Comparison of ENCODE assay signal across 8 cellular contexts in the genomic region with DNA sequence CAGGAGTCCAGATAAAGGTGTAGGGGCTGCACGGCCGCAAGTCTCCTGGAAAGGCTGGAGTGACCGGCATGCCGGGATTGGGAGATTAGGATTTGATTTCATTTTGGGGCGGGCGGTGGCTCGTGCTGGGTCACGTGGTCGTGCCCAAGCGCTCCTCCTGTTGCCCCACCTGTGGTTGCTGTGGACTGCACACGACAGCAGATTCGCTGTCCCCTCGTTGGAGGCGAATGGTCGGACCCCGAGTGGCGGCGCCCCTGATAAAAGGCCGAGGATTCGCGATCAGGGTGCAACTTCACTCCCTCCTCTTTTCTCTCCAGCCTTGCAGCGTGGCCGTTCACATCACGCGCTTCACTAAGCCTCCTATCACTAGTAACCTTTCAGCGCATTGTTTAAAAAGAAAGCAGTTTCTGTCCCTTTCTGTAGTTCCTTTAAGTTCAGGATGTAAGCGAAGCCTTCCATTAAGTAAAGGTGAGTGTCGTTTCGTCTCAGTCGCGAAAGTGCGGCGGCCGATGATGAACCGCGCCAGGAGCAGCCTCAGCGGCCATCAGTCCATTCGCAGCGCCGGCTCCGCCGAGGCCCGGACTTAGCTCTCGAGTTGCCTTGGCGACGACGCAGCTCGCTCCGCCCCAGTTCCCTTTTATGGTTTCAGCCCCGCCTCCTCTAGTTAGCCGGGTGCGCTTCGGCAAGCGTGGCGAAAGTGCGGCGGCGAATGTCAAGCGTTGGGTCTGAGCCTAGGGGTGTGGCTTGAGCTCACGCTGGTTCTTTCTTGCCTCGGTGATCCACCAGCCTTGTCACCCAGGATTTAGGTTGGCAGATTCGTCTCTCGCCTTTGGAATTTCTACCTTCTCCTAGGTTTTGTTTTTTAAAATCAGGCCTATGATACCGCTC. TPM values are rescaled to one million over a fixed set of nuclear protein-coding genes. Genes with fewer than 3 reads are reported as not detected.
DNase-seq lines count a peak whose midpoint lies in the region; ATAC-seq and TF ChIP-seq lines count a peak whose summit lies in the region.

No MANE protein-coding gene starts in this region.

- H3K36me3 Mint-ChIP-seq in IgD-negative memory B cell = peaks cover 8% of the 10 kb centered on the region
- H3K36me3 Mint-ChIP-seq in natural killer cell treated with Interleukin-12 subunit alpha and Interleukin-12 subunit beta and Interleukin-15 and Interleukin-18, amount 100 ng/mL, for 72 hours = peaks cover 10% of the 10 kb centered on the region

- peak; percentile 95 for DNase-seq in D341Med (ENCODE audit: low spot score)
- peak; percentile 97 for DNase-seq in RPMI8226
- peak; percentile 97 for DNase-seq in activated gamma-delta T cell (lab: John Stamatoyannopoulos, UW)
- DNase-seq in fibroblast of the aortic adventitia (ENCODE audit: low read depth) = peak; percentile 99
- peak; percentile 97 for DNase-seq in natural killer cell treated with Interleukin-12 subunit alpha and Interleukin-12 subunit beta and Interleukin-15 and Interleukin-18, amount 100 ng/mL, for 72 hours (ENCODE audit: low spot score)
- peak; percentile 90 to 98 (median 94) for DNase-seq in stimulated activated naive CD4-positive, alpha-beta T cell (lab: John Stamatoyannopoulos, UW)

- H3K4me3 Mint-ChIP-seq in IgD-negative memory B cell = peak overlapping the region; percentile 88 to 100 (median 94)
- peak overlapping the region; percentile 89 for H3K4me3 Mint-ChIP-seq in natural killer cell treated with Interleukin-12 subunit alpha and Interleukin-12 subunit beta and Interleukin-15 and Interleukin-18, amount 100 ng/mL, for 72 hours

- peak overlapping the region; percentile 89 for H3K4me3 ChIP-seq in fibroblast of the aortic adventitia (ENCODE audit: low read depth, low read length)

- H3K4me1 Mint-ChIP-seq in IgD-negative memory B cell = peaks cover 37 to 40% (median 39%) of the 10 kb centered on the region in 3 donors
- H3K4me1 Mint-ChIP-seq in natural killer cell treated with Interleukin-12 subunit alpha and Interleukin-12 subunit beta and Interleukin-15 and Interleukin-18, amount 100 ng/mL, for 72 hours (ENCODE audit: low read depth in 2 of 2) = peaks cover 59 to 60% of the 10 kb centered on the region in 2 donors

- H3K9me3 Mint-ChIP-seq in IgD-negative memory B cell = no peaks in the 10 kb centered on the region
- H3K9me3 Mint-ChIP-seq in natural killer cell treated with Interleukin-12 subunit alpha and Interleukin-12 subunit beta and Interleukin-15 and Interleukin-18, amount 100 ng/mL, for 72 hours = no peaks in the 10 kb centered on the region

- no peak for TF ChIP-seq CTCF in fibroblast of the aortic adventitia (IDR thresholded peaks at IDR 0.05; ENCODE audit: insufficient read depth, low read length)

- peak overlapping the region; percentile 93 to 100 (median 99) for H3K27ac Mint-ChIP-seq in IgD-negative memory B cell
- peak overlapping the region; percentile 96 to 98 for H3K27ac Mint-ChIP-seq in natural killer cell treated with Interleukin-12 subunit alpha and Interleukin-12 subunit beta and Interleukin-15 and Interleukin-18, amount 100 ng/mL, for 72 hours

- peak; percentile 65 for ATAC-seq in GM21447 (IDR thresholded peaks at IDR 0.05; ENCODE audit: unreplicated experiment)
- peak; percentile 84 to 90 for ATAC-seq in natural killer cell treated with Interleukin-12 subunit alpha and Interleukin-12 subunit beta and Interleukin-15 and Interleukin-18, amount 100 ng/mL, for 72 hours

- no peaks in the 10 kb centered on the region for H3K27me3 Mint-ChIP-seq in IgD-negative memory B cell
- H3K27me3 Mint-ChIP-seq in natural killer cell treated with Interleukin-12 subunit alpha and Interleukin-12 subunit beta and Interleukin-15 and Interleukin-18, amount 100 ng/mL, for 72 hours = no peaks in the 10 kb centered on the region

RNA-seq across cellular contexts. Expression of a gene that starts 1.7 kb away (rescaled TPM):
- polyA plus RNA-seq in IgD-negative memory B cell = 2.3 TPM
- total RNA-seq in fibroblast of the aortic adventitia (ENCODE audit: low replicate concordance) = 28.0 and 179 TPM in 2 replicates
- total RNA-seq in natural killer cell treated with Interleukin-12 subunit alpha and Interleukin-12 subunit beta and Interleukin-15 and Interleukin-18, amount 100 ng/mL, for 72 hours = 10 to 100 TPM; 18.1 to 36.3 TPM

RNA-seq across cellular contexts. Expression of a gene that starts 12.2 kb away (rescaled TPM):
- 115 TPM for polyA plus RNA-seq in IgD-negative memory B cell
- 12.6 and 16.0 TPM in 2 replicates for total RNA-seq in fibroblast of the aortic adventitia (ENCODE audit: low replicate concordance)
- 10 to 100 TPM; 59.0 TPM for total RNA-seq in natural killer cell treated with Interleukin-12 subunit alpha and Interleukin-12 subunit beta and Interleukin-15 and Interleukin-18, amount 100 ng/mL, for 72 hours

RNA-seq across cellular contexts. Expression of a gene that starts 15.0 kb away (rescaled TPM):
- 74.4 TPM for polyA plus RNA-seq in IgD-negative memory B cell
- total RNA-seq in fibroblast of the aortic adventitia (ENCODE audit: low replicate concordance) = 0.27 TPM in 1 of 2 replicates, not detected in the other
- 1 to 10 TPM; 5.0 to 5.5 TPM for total RNA-seq in natural killer cell treated with Interleukin-12 subunit alpha and Interleukin-12 subunit beta and Interleukin-15 and Interleukin-18, amount 100 ng/mL, for 72 hours

RNA-seq across cellular contexts. Expression of a gene that starts 52.4 kb away (rescaled TPM):
- polyA plus RNA-seq in IgD-negative memory B cell = 27.0 TPM
- 14.1 and 32.4 TPM in 2 replicates for total RNA-seq in fibroblast of the aortic adventitia (ENCODE audit: low replicate concordance)
- 100 to 1,000 TPM in 1 of 2 donors, 10 to 100 TPM in 1; 84.1 to 147 TPM for total RNA-seq in natural killer cell treated with Interleukin-12 subunit alpha and Interleukin-12 subunit beta and Interleukin-15 and Interleukin-18, amount 100 ng/mL, for 72 hours

Comparison
In these comparisons a context has a peak if more than half of its experiments do, and no peak if none do; other contexts are left out.
1. Peak in every context shown above with its lines: DNase-seq, ATAC-seq and H3K4me3 ChIP-seq.